In the genomic region with DNA sequence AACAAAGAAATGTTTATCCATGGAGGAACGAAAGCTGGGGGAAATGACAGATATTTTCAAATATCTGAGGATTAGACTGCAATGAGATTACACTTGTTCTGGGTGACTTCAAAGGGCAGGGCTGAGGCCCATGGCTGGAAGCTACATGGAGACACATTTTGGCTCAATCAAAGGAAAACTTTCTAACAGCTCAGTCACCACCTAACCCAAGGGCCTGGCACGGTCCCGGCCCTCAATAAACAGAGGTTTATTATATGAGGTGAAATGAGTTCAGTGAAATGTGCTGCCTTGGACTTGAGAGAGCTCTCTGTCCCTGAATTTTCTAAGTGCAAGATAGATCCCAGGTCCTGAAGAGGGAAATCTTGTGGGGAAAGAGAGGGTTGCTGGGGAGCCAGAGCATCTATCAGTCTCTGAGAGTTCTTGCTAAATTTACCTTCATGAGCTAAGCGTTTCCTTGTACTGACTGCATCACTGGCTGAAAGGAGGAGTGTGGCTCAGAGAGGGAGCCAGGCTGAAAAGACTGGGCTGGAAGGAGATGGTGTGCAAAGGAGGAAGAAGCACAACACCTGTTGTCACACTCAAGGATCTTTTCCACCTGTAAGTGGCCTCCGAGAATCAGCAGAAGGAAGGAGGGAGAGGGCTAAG, we compare ENCODE assay signal across 28 cellular contexts. TPM values are rescaled to one million over a fixed set of nuclear protein-coding genes. Genes with fewer than 3 reads are reported as not detected.
A peak's percentile ranks its signal among the peaks of the same experiment; 100 is the strongest.
DNase-seq lines count a peak whose midpoint lies in the region; ATAC-seq and TF ChIP-seq lines count a peak whose summit lies in the region.
"Had no signal": no experiment of that assay in that cellular context is flagged by ENCODE, and none has a peak within 500 bp of the region (broad histone marks: within the 10 kb centered on the region; RNA-seq: fewer than 3 reads in every experiment).

No MANE protein-coding gene starts in this region.

- peak; percentile 17 for DNase-seq in MG63
- no peak for DNase-seq in mesenchymal stem cell
- no peak for DNase-seq in gastrocnemius medialis
- no peak for DNase-seq in medulla oblongata (ENCODE audit: extremely low spot score)
- DNase-seq in neural progenitor cell (ENCODE audit: low spot score), result no peak
- DNase-seq in nephron progenitor cell, result no peak
- no peak for DNase-seq in cerebellar nuclear complex (lab: John Stamatoyannopoulos, UW)
- DNase-seq: ACHN; BE2C; Calu3; CD8-positive, alpha-beta memory T cell; DMS79 treated with DMSO at 0.1 percent for 48 hours; H9; HFFc6; KBM-7; MM.1S; NCI-H2029; NCI-H446; NCI-H524 treated with DMSO at 0.1 percent for 48 hours; NCI-H774; PC-9; SJCRH30 had no signal

- no peak overlapping the region for H3K4ac ChIP-seq in mesenchymal stem cell (ENCODE audit: low read depth in 1 of 2, low read length in 2 of 2)

- no peaks in the 10 kb centered on the region for H3K79me1 ChIP-seq in mesenchymal stem cell (replicated peaks; ENCODE audit: low read length, poor library complexity, severe bottlenecking)

- no peak overlapping the region for H3K23ac ChIP-seq in mesenchymal stem cell (ENCODE audit: low read length in 2 of 2)

- no peak overlapping the region for H3K18ac ChIP-seq in mesenchymal stem cell (ENCODE audit: low read depth in 1 of 2, low read length in 2 of 2)

- H3K4me1 Mint-ChIP-seq in neural progenitor cell, result peaks cover 40% of the 10 kb centered on the region
- peaks cover 68% of the 10 kb centered on the region for H3K4me1 Mint-ChIP-seq in nephron progenitor cell
- H3K4me1 Mint-ChIP-seq: CD14-positive monocyte; CD8-positive, alpha-beta memory T cell; GM23338; H9 had no signal

- H3K27me3 Mint-ChIP-seq in neural progenitor cell (ENCODE audit: insufficient read depth, low read depth) (peaks cover 8% of the 10 kb centered on the region), nephron progenitor cell (ENCODE audit: low read depth, poor library complexity) (peaks cover 16% of the 10 kb centered on the region)

- ATAC-seq in gastrocnemius medialis, result peak; percentile 78 to 81
- ATAC-seq: GM23338, Right ventricle myocardium inferior, SK-N-SH treated with all-trans-retinoic acid at 6 μM for 48 hours had no signal

- no peaks in the 10 kb centered on the region for H3K27me3 ChIP-seq in MG63
- H3K27me3 ChIP-seq in mesenchymal stem cell (ENCODE audit: control insufficient read depth in 1 of 2, insufficient read depth in 1 of 2, low read length in 2 of 2), result peaks cover 0 to 75% of the 10 kb centered on the region in 2 experiments
- no peaks in the 10 kb centered on the region for H3K27me3 ChIP-seq in gastrocnemius medialis
- H3K27me3 ChIP-seq in neural progenitor cell, result no peaks in the 10 kb centered on the region
- H3K27me3 ChIP-seq: BE2C, SJCRH30 had no signal

- no peak overlapping the region for H2BK120ac ChIP-seq in mesenchymal stem cell (ENCODE audit: low read depth, low read length)

- H3K9me3 Mint-ChIP-seq in neural progenitor cell, result peaks cover 3% of the 10 kb centered on the region
- peaks cover 50% of the 10 kb centered on the region for H3K9me3 Mint-ChIP-seq in nephron progenitor cell
- H3K9me3 Mint-ChIP-seq: CD14-positive monocyte; CD8-positive, alpha-beta memory T cell; GM23338; HFFc6 had no signal

- H2AK5ac ChIP-seq in mesenchymal stem cell (ENCODE audit: low read length, severe bottlenecking), result peak overlapping the region; percentile 22

- TF ChIP-seq CTCF in gastrocnemius medialis (IDR thresholded peaks at IDR 0.05 in 4 of 5, conservative IDR thresholded peaks at IDR 0.05 in 1 of 5), result no peak
- TF ChIP-seq CTCF in neural progenitor cell (IDR thresholded peaks at IDR 0.05), result no peak
- TF ChIP-seq CTCF in nephron progenitor cell (IDR thresholded peaks at IDR 0.05), result no peak

- H4K91ac ChIP-seq in mesenchymal stem cell (ENCODE audit: low read length), result no peak overlapping the region

- no peak overlapping the region for H3K4me3 ChIP-seq in MG63
- no peak overlapping the region for H3K4me3 ChIP-seq in mesenchymal stem cell (ENCODE audit: insufficient read depth in 1 of 2, low read depth in 1 of 2, low read length in 2 of 2)
- no peak overlapping the region for H3K4me3 ChIP-seq in gastrocnemius medialis
- no peak overlapping the region for H3K4me3 ChIP-seq in neural progenitor cell
- H3K4me3 ChIP-seq: GM23338, PC-9, SJCRH30 had no signal

- no peak overlapping the region for H3K9ac ChIP-seq in mesenchymal stem cell (ENCODE audit: low read length)
- H3K9ac ChIP-seq in neural progenitor cell, result no peak overlapping the region

- H3K9me3 ChIP-seq in MG63 (no peaks in the 10 kb centered on the region), mesenchymal stem cell (ENCODE audit: control insufficient read depth, low read length) (no peaks in the 10 kb centered on the region), gastrocnemius medialis (no peaks in the 10 kb centered on the region), neural progenitor cell (ENCODE audit: low read depth) (no peaks in the 10 kb centered on the region)
- H3K9me3 ChIP-seq: BE2C, SJCRH30 had no signal

- H2AFZ ChIP-seq in mesenchymal stem cell (ENCODE audit: low read depth, low read length) (no peak overlapping the region), neural progenitor cell (replicated peaks) (no peak overlapping the region)
- H2AFZ ChIP-seq: GM23338, PC-9 had no signal

- no peaks in the 10 kb centered on the region for H3K79me2 ChIP-seq in neural progenitor cell (ENCODE audit: low read depth)

- H3K27ac ChIP-seq in mesenchymal stem cell (ENCODE audit: low read length, poor library complexity, severe bottlenecking) (no peak overlapping the region), gastrocnemius medialis (peak overlapping the region; percentile 68 to 81 (median 78)), neural progenitor cell (no peak overlapping the region)
- H3K27ac ChIP-seq: PC-9, SJCRH30 had no signal

- H3K4me2 ChIP-seq in mesenchymal stem cell (ENCODE audit: low read length, poor library complexity, severe bottlenecking), result no peak overlapping the region
- H3K4me2 ChIP-seq in neural progenitor cell, result no peak overlapping the region
- H3K4me2 ChIP-seq: GM23338, PC-9 had no signal

- H4K20me1 ChIP-seq in neural progenitor cell (ENCODE audit: low read depth), result no peaks in the 10 kb centered on the region

- no peak overlapping the region for H2BK5ac ChIP-seq in mesenchymal stem cell (ENCODE audit: low read depth, low read length, poor library complexity, severe bottlenecking)

- in situ Hi-C loops in gastrocnemius medialis (cut with MboI; ENCODE audit: low sequenced_read_pairs in 4 of 4), result no loop called here

- no peak for TF ChIP-seq POLR2A in gastrocnemius medialis (IDR thresholded peaks at IDR 0.05)

- no peak overlapping the region for H3K4me3 Mint-ChIP-seq in neural progenitor cell
- no peak overlapping the region for H3K4me3 Mint-ChIP-seq in nephron progenitor cell
- H3K4me3 Mint-ChIP-seq: CD14-positive monocyte; CD8-positive, alpha-beta memory T cell; GM23338; H9; HFFc6 had no signal

- intact Hi-C loops in gastrocnemius medialis (cut with DNase I; ENCODE audit: low total_unique reads), result no loop called here

- H3K4me1 ChIP-seq in mesenchymal stem cell (ENCODE audit: control insufficient read depth, insufficient read depth, low read depth, low read length) (peaks cover 17% of the 10 kb centered on the region), gastrocnemius medialis (peaks cover 13 to 30% of the 10 kb centered on the region in 2 donors), neural progenitor cell (peaks cover 20% of the 10 kb centered on the region)
- H3K4me1 ChIP-seq: BE2C had no signal

- H2BK15ac ChIP-seq in mesenchymal stem cell (ENCODE audit: low read depth, poor library complexity, severe bottlenecking), result no peak overlapping the region

- no peaks in the 10 kb centered on the region for H3K36me3 Mint-ChIP-seq in neural progenitor cell
- no peaks in the 10 kb centered on the region for H3K36me3 Mint-ChIP-seq in nephron progenitor cell (ENCODE audit: low read depth)
- H3K36me3 Mint-ChIP-seq: CD14-positive monocyte; CD8-positive, alpha-beta memory T cell had no signal

- peaks cover 16% of the 10 kb centered on the region for H3F3A ChIP-seq in neural progenitor cell (ENCODE audit: low read depth)

- WGBS in mesenchymal stem cell, result 91% methylated on average over 4 of the region's 5 CpGs

- no peak overlapping the region for H2BK12ac ChIP-seq in mesenchymal stem cell (ENCODE audit: low read length in 2 of 2)

- no peaks in the 10 kb centered on the region for H3K36me3 ChIP-seq in MG63
- no peaks in the 10 kb centered on the region for H3K36me3 ChIP-seq in mesenchymal stem cell (ENCODE audit: control insufficient read depth in 1 of 2, insufficient read depth in 2 of 2, low read depth in 1 of 2, low read length in 2 of 2)
- no peaks in the 10 kb centered on the region for H3K36me3 ChIP-seq in gastrocnemius medialis
- H3K36me3 ChIP-seq in neural progenitor cell, result no peaks in the 10 kb centered on the region
- H3K36me3 ChIP-seq: BE2C, SJCRH30 had no signal

- no peak overlapping the region for H4K8ac ChIP-seq in mesenchymal stem cell (ENCODE audit: low read length)

- H3K27ac Mint-ChIP-seq in neural progenitor cell, result no peak overlapping the region
- H3K27ac Mint-ChIP-seq in nephron progenitor cell, result no peak overlapping the region
- H3K27ac Mint-ChIP-seq: CD14-positive monocyte; CD8-positive, alpha-beta memory T cell; GM23338; HFFc6 had no signal

- H3K14ac ChIP-seq in mesenchymal stem cell (ENCODE audit: low read length in 2 of 2), result no peak overlapping the region

RNA-seq across cellular contexts. Expression of a gene that starts 2.0 kb away (rescaled TPM):
- total RNA-seq in MG63 (2014; rRNA removed; shearing (Covaris generic); ENCODE audit: low replicate concordance), result 2.4 TPM in 1 of 2 replicates, not detected in the other
- polyA plus RNA-seq in mesenchymal stem cell (2013, experiment 1 of 2), result not detected
- polyA plus RNA-seq in mesenchymal stem cell (2013, experiment 2 of 2), result not detected
- total RNA-seq in gastrocnemius medialis, result not detected
- total RNA-seq in neural progenitor cell (ENCODE audit: low replicate concordance), result not detected in 2 replicates
- total RNA-seq: CD8-positive, alpha-beta memory T cell; GM23338; H9; HFFc6; LHCN-M2; PC-9; Right ventricle myocardium inferior; RPMI7951 had no signal
- polyA plus RNA-seq: CD14-positive monocyte; CD8-positive, alpha-beta memory T cell; GM23338 had no signal

RNA-seq across cellular contexts. Expression of a gene that starts 15.0 kb away (rescaled TPM):
- total RNA-seq in MG63 (2014; rRNA removed; shearing (Covaris generic); ENCODE audit: low replicate concordance), result not detected in 2 replicates
- not detected for polyA plus RNA-seq in mesenchymal stem cell (2013, experiment 1 of 2)
- polyA plus RNA-seq in mesenchymal stem cell (2013, experiment 2 of 2), result not detected
- total RNA-seq in gastrocnemius medialis (under 1 TPM in 1 of 4 donors, not detected in 3; 0.16 TPM), neural progenitor cell (ENCODE audit: low replicate concordance) (not detected in 2 replicates)
- total RNA-seq: CD8-positive, alpha-beta memory T cell; GM23338; H9; HFFc6; PC-9; Right ventricle myocardium inferior; RPMI7951; SJCRH30 had no signal
- polyA plus RNA-seq: CD14-positive monocyte; CD8-positive, alpha-beta memory T cell; GM23338 had no signal

Comparison
In these comparisons a context has a peak if more than half of its experiments do, and no peak if none do; other contexts are left out.
1. H3K27ac ChIP-seq: peak in gastrocnemius medialis (4 of 4); none in mesenchymal stem cell (single experiment) and neural progenitor cell (single experiment).